ENCODE assay signal across 16 cellular contexts in the genomic region with DNA sequence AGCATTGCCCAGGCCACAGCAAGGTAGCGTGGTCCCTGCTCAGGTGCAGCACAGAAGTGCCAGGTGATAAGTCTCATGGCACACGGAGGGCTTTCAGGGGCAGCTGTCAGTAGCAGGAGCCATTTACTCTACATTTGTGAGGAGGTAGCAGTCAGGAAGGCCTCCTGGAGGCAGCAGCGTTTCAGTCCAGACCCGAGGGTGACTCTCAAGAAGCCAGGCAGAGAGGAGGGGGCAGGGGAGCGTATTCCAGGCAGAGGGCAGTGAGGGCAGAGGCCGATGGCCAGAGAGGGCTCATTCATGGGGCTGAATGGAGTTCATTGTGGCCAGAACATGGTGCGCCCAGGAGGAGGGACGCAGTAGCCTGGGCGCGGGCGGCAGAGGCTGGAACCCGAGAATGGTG. TPM values are rescaled to one million over a fixed set of nuclear protein-coding genes. Genes with fewer than 3 reads are reported as not detected.
DNase-seq lines count a peak whose midpoint lies in the region; ATAC-seq and TF ChIP-seq lines count a peak whose summit lies in the region.
"Had no signal": no experiment of that assay in that cellular context is flagged by ENCODE, and none has a peak within 500 bp of the region (broad histone marks: within the 10 kb centered on the region; RNA-seq: fewer than 3 reads in every experiment).

No MANE protein-coding gene starts in this region.

- H3K36me3 Mint-ChIP-seq in effector memory CD8-positive, alpha-beta T cell (ENCODE audit: insufficient read depth): peaks cover 32% of the 10 kb centered on the region

- H3K36me3 ChIP-seq in osteoblast (ENCODE audit: insufficient read depth, low read length) (peaks cover 25% of the 10 kb centered on the region), suprapubic skin (peaks cover 42% of the 10 kb centered on the region)

- H3K27me3 ChIP-seq in osteoblast (ENCODE audit: insufficient read depth, low read length) (no peaks in the 10 kb centered on the region), suprapubic skin (no peaks in the 10 kb centered on the region)
- H3K27me3 ChIP-seq: esophagus squamous epithelium had no signal

- TF ChIP-seq EP300 in suprapubic skin (IDR thresholded peaks at IDR 0.05): no peak

- 85% methylated on average over 11 of the region's 12 CpGs for WGBS in suprapubic skin
- WGBS in lower leg skin, 2 donors: 83 to 86% methylated on average over 12 of the region's 12 CpGs

- TF ChIP-seq CTCF in osteoblast (IDR thresholded peaks at IDR 0.05; ENCODE audit: extremely low read depth, low read depth, low read length) (no peak), suprapubic skin (IDR thresholded peaks at IDR 0.05) (no peak), lower leg skin (IDR thresholded peaks at IDR 0.05) (no peak)

- intact Hi-C loops in head of caudate nucleus (cut with DNase I) (no loop called here), lower leg skin (cut with DNase I; ENCODE audit: low total_unique reads) (no loop called here)

- H3K4me1 Mint-ChIP-seq in effector memory CD8-positive, alpha-beta T cell (ENCODE audit: low read depth in 2 of 2): peaks cover 19% of the 10 kb centered on the region in 2 donors

- H2AFZ ChIP-seq in osteoblast (ENCODE audit: low read length): no peak overlapping the region

- peak overlapping the region in 1 of 2 donors; percentile 10 for H3K4me3 Mint-ChIP-seq in effector memory CD8-positive, alpha-beta T cell
- H3K4me3 Mint-ChIP-seq: activated CD4-positive, alpha-beta memory T cell treated with anti-CD3 and anti-CD28 coated beads, Interleukin-2, amount 10 ng/mL, durations not matched to agents 7 days and 5 days; stimulated activated naive CD8-positive, alpha-beta T cell treated with anti-CD3 and anti-CD28 coated beads, Interleukin-15, amount 100 ng/mL, for 72 hours had no signal

- DNase-seq in amygdala (lab: John Stamatoyannopoulos, UW): peak in 52 of 56 donors; percentile 32 to 92 (median 73)
- DNase-seq in head of caudate nucleus: peak; percentile 67 to 95 (median 88)
- DNase-seq in osteoblast (ENCODE audit: insufficient read length, low spot score, missing footprints): peak; percentile 82
- DNase-seq in suprapubic skin (ENCODE audit: low spot score in 2 of 2): no peak
- DNase-seq in HT-29 (ENCODE audit: low spot score): no peak
- no peak for DNase-seq in effector memory CD8-positive, alpha-beta T cell
- no peak for DNase-seq in lower leg skin (ENCODE audit: low spot score in 2 of 2)
- DNase-seq: activated CD4-positive, alpha-beta memory T cell treated with anti-CD3 and anti-CD28 coated beads, Interleukin-2, amount 10 ng/mL, durations not matched to agents 7 days and 5 days; esophagus squamous epithelium; NCI-H1105; NCI-H2171; stimulated activated CD4-positive, alpha-beta T cell treated with anti-CD3 and anti-CD28 coated beads, Interleukin-12 subunit alpha, Interleukin-12 subunit beta, amount 100 ng/mL, for 4 hours; stimulated activated naive CD8-positive, alpha-beta T cell treated with anti-CD3 and anti-CD28 coated beads, Interleukin-15, amount 100 ng/mL, for 72 hours had no signal

- no peak overlapping the region for H3K4me2 ChIP-seq in osteoblast (ENCODE audit: insufficient read depth, low read length)
- H3K4me2 ChIP-seq: KMS-11 had no signal

- ATAC-seq in GM18498 (IDR thresholded peaks at IDR 0.05; ENCODE audit: unreplicated experiment): no peak
- no peak for ATAC-seq in effector memory CD8-positive, alpha-beta T cell (replicated peaks)
- ATAC-seq: stimulated activated naive CD8-positive, alpha-beta T cell treated with anti-CD3 and anti-CD28 coated beads, Interleukin-15, amount 100 ng/mL, for 72 hours had no signal

- no peaks in the 10 kb centered on the region for H3K27me3 Mint-ChIP-seq in effector memory CD8-positive, alpha-beta T cell
- H3K27me3 Mint-ChIP-seq: activated CD4-positive, alpha-beta memory T cell treated with anti-CD3 and anti-CD28 coated beads, Interleukin-2, amount 10 ng/mL, durations not matched to agents 7 days and 5 days; stimulated activated naive CD8-positive, alpha-beta T cell treated with anti-CD3 and anti-CD28 coated beads, Interleukin-15, amount 100 ng/mL, for 72 hours had no signal

- H3K9me3 ChIP-seq in osteoblast (ENCODE audit: low read depth, low read length) (no peaks in the 10 kb centered on the region), suprapubic skin (no peaks in the 10 kb centered on the region)
- H3K9me3 ChIP-seq: esophagus squamous epithelium had no signal

- H4K20me1 ChIP-seq in osteoblast (ENCODE audit: insufficient read depth, low read length): peaks cover 59% of the 10 kb centered on the region

- no peaks in the 10 kb centered on the region for H3K4me1 ChIP-seq in osteoblast (ENCODE audit: insufficient read depth, low read length)
- peaks cover 23% of the 10 kb centered on the region for H3K4me1 ChIP-seq in suprapubic skin

- H3K27ac ChIP-seq in osteoblast (ENCODE audit: low read depth, low read length): no peak overlapping the region
- peak overlapping the region; percentile 59 for H3K27ac ChIP-seq in suprapubic skin
- H3K27ac ChIP-seq: KMS-11 had no signal

- no peak overlapping the region for H3K4me3 ChIP-seq in osteoblast (ENCODE audit: insufficient read depth, low read length)
- H3K4me3 ChIP-seq in suprapubic skin: no peak overlapping the region
- H3K4me3 ChIP-seq in lower leg skin (ENCODE audit: low read depth, poor library complexity, severe bottlenecking): no peak overlapping the region

- H3K79me2 ChIP-seq in osteoblast (ENCODE audit: insufficient read depth, low read length): peaks cover 88% of the 10 kb centered on the region

- TF ChIP-seq POLR2A in suprapubic skin (IDR thresholded peaks at IDR 0.05) (no peak), lower leg skin (IDR thresholded peaks at IDR 0.05) (no peak)

- H3K27ac Mint-ChIP-seq in effector memory CD8-positive, alpha-beta T cell: peak overlapping the region in 1 of 2 donors; percentile 68
- H3K27ac Mint-ChIP-seq: activated CD4-positive, alpha-beta memory T cell treated with anti-CD3 and anti-CD28 coated beads, Interleukin-2, amount 10 ng/mL, durations not matched to agents 7 days and 5 days; activated T-helper 2 cell treated with anti-CD3 and anti-CD28 coated beads, Interferon-gamma antibody, Interleukin-2, Interleukin-4, amounts not matched to agents 10 μg/mL and 5 μg/mL and 100 μg/mL, durations not matched to agents 14 hours and 24 hours and 36 hours had no signal

- no peaks in the 10 kb centered on the region for H3K9me3 Mint-ChIP-seq in effector memory CD8-positive, alpha-beta T cell
- H3K9me3 Mint-ChIP-seq: activated CD4-positive, alpha-beta memory T cell treated with anti-CD3 and anti-CD28 coated beads, Interleukin-2, amount 10 ng/mL, durations not matched to agents 7 days and 5 days; activated T-helper 2 cell treated with anti-CD3 and anti-CD28 coated beads, Interferon-gamma antibody, Interleukin-2, Interleukin-4, amounts not matched to agents 10 μg/mL and 5 μg/mL and 100 μg/mL, durations not matched to agents 14 hours and 24 hours and 36 hours; stimulated activated naive CD8-positive, alpha-beta T cell treated with anti-CD3 and anti-CD28 coated beads, Interleukin-15, amount 100 ng/mL, for 72 hours had no signal

RNA-seq across cellular contexts. Expression of gene PIAS4, which starts 8.9 kb away (rescaled TPM):
- 14.7 and 21.4 TPM in 2 replicates for total RNA-seq in osteoblast
- 10 to 100 TPM; 17.1 to 28.7 (median 22.6) TPM for total RNA-seq in suprapubic skin
- 40.6 and 40.8 TPM in 2 replicates for total RNA-seq in HT-29 (2014; rRNA removed; shearing (Covaris generic))
- total RNA-seq in lower leg skin: 10 to 100 TPM; 20.8 to 35.1 (median 26.9) TPM

RNA-seq across cellular contexts. Expression of gene EEF2, which starts 31.2 kb away (rescaled TPM):
- 2,656 and 2,968 TPM in 2 replicates for total RNA-seq in osteoblast
- total RNA-seq in suprapubic skin: 1,000 to 10,000 TPM; 1,423 to 2,137 (median 2,023) TPM
- total RNA-seq in HT-29 (2014; rRNA removed; shearing (Covaris generic)): 2,153 and 2,165 TPM in 2 replicates
- 1,000 to 10,000 TPM; 2,068 to 2,517 (median 2,443) TPM for total RNA-seq in lower leg skin

RNA-seq across cellular contexts. Expression of gene DAPK3, which starts 45.6 kb away (rescaled TPM):
- total RNA-seq in osteoblast (122 and 131 TPM in 2 replicates), suprapubic skin (10 to 100 TPM; 56.5 to 71.8 (median 61.7) TPM), lower leg skin (10 to 100 TPM; 75.6 to 90.9 (median 82.2) TPM)
- 75.4 and 84.8 TPM in 2 replicates for total RNA-seq in HT-29 (2014; rRNA removed; shearing (Covaris generic))

RNA-seq across cellular contexts. Expression of gene ZBTB7A, which starts 50.2 kb away (rescaled TPM):
- total RNA-seq in osteoblast (38.6 and 42.7 TPM in 2 replicates), suprapubic skin (10 to 100 TPM; 60.3 to 94.2 (median 77.4) TPM), lower leg skin (100 to 1,000 TPM; 138 to 162 (median 152) TPM)
- total RNA-seq in HT-29 (2014; rRNA removed; shearing (Covaris generic)): 67.4 and 72.7 TPM in 2 replicates

Comparison
In these comparisons a context has a peak if more than half of its experiments do, and no peak if none do; other contexts are left out.
1. DNase-seq: peak in amygdala (52 of 56), head of caudate nucleus (42 of 42) and osteoblast (single experiment); none in suprapubic skin (0 of 2), HT-29 (single experiment), effector memory CD8-positive, alpha-beta T cell (0 of 3) and lower leg skin (0 of 2).